ENCODE assay signal across 18 cellular contexts in genomic region chr2:86482034-86482433, GRCh38. TPM values are rescaled to one million over a fixed set of nuclear protein-coding genes. Genes with fewer than 3 reads are reported as not detected.
A peak's percentile ranks its signal among the peaks of the same experiment; 100 is the strongest.
DNase-seq lines count a peak whose midpoint lies in the region; ATAC-seq lines count a peak whose summit lies in the region.
"Had no signal": no experiment of that assay in that cellular context is flagged by ENCODE, and none has a peak within 500 bp of the region (broad histone marks: within the 10 kb centered on the region; RNA-seq: fewer than 3 reads in every experiment).

No MANE protein-coding gene starts in this region.

- H3K4me3 Mint-ChIP-seq in activated naive CD4-positive, alpha-beta T cell treated with anti-CD3 and anti-CD28 coated beads, Interleukin-2, amount 50 U/mL, for 24 hours = peak overlapping the region; percentile 19
- H3K4me3 Mint-ChIP-seq in activated CD8-positive, alpha-beta T cell treated with anti-CD3 and anti-CD28 coated beads, Interleukin-2, amount 10 ng/mL, durations not matched to agents 7 days and 5 days = no peak overlapping the region
- H3K4me3 Mint-ChIP-seq: H9, nephron had no signal

- peaks cover 40% of the 10 kb centered on the region for H3K36me3 Mint-ChIP-seq in activated naive CD4-positive, alpha-beta T cell treated with anti-CD3 and anti-CD28 coated beads, Interleukin-2, amount 50 U/mL, for 24 hours
- H3K36me3 Mint-ChIP-seq in activated CD8-positive, alpha-beta T cell treated with anti-CD3 and anti-CD28 coated beads, Interleukin-2, amount 10 ng/mL, durations not matched to agents 7 days and 5 days (ENCODE audit: low read depth) = peaks cover 93% of the 10 kb centered on the region

- ATAC-seq in activated CD8-positive, alpha-beta T cell treated with anti-CD3 and anti-CD28 coated beads, Interleukin-2, amount 10 ng/mL, durations not matched to agents 7 days and 5 days = peak; percentile 42
- ATAC-seq: HepG2 had no signal

- POLR2A ChIA-PET in activated CD8-positive, alpha-beta T cell treated with anti-CD3 and anti-CD28 coated beads, Interleukin-2, amount 10 ng/mL, durations not matched to agents 7 days and 5 days (lab: Charles Lee) = no interaction called here

- peak overlapping the region; percentile 11 for H3K27ac ChIP-seq in epithelial cell of prostate
- peak overlapping the region; percentile 60 for H3K27ac ChIP-seq in temporal lobe (ENCODE audit: low read depth, low read length)
- H3K27ac ChIP-seq: brain microvascular endothelial cell, vagina had no signal

- H3K4me1 Mint-ChIP-seq in activated naive CD4-positive, alpha-beta T cell treated with anti-CD3 and anti-CD28 coated beads, Interleukin-2, amount 50 U/mL, for 24 hours = peaks cover 42% of the 10 kb centered on the region
- peaks cover 24% of the 10 kb centered on the region for H3K4me1 Mint-ChIP-seq in activated CD8-positive, alpha-beta T cell treated with anti-CD3 and anti-CD28 coated beads, Interleukin-2, amount 10 ng/mL, durations not matched to agents 7 days and 5 days (ENCODE audit: low read depth)

- H3K9me3 Mint-ChIP-seq in activated naive CD4-positive, alpha-beta T cell treated with anti-CD3 and anti-CD28 coated beads, Interleukin-2, amount 50 U/mL, for 24 hours = no peaks in the 10 kb centered on the region
- H3K9me3 Mint-ChIP-seq in activated CD8-positive, alpha-beta T cell treated with anti-CD3 and anti-CD28 coated beads, Interleukin-2, amount 10 ng/mL, durations not matched to agents 7 days and 5 days (ENCODE audit: insufficient read depth) = no peaks in the 10 kb centered on the region
- H3K9me3 Mint-ChIP-seq: H9, nephron had no signal

- peak overlapping the region; percentile 89 for H3K27ac Mint-ChIP-seq in activated naive CD4-positive, alpha-beta T cell treated with anti-CD3 and anti-CD28 coated beads, Interleukin-2, amount 50 U/mL, for 24 hours
- peak overlapping the region; percentile 56 for H3K27ac Mint-ChIP-seq in activated CD8-positive, alpha-beta T cell treated with anti-CD3 and anti-CD28 coated beads, Interleukin-2, amount 10 ng/mL, durations not matched to agents 7 days and 5 days
- H3K27ac Mint-ChIP-seq: H9, nephron had no signal

- no peak for DNase-seq in activated naive CD4-positive, alpha-beta T cell (lab: John Stamatoyannopoulos, UW)
- no peak for DNase-seq in activated CD8-positive, alpha-beta T cell treated with anti-CD3 and anti-CD28 coated beads, Interleukin-2, amount 10 ng/mL, durations not matched to agents 7 days and 5 days
- peak; percentile 10 for DNase-seq in epithelial cell of prostate (ENCODE audit: low read depth, low spot score)
- no peak for DNase-seq in superior temporal gyrus (ENCODE audit: extremely low spot score)
- DNase-seq in DMS153 treated with DMSO at 0.1 percent for 48 hours (lab: John Stamatoyannopoulos, UW; ENCODE audit: unreplicated experiment) = no peak
- DNase-seq in AG08395 (ENCODE audit: low spot score) = no peak
- DNase-seq: activated CD4-positive, alpha-beta T cell treated with anti-CD3 and anti-CD28 coated beads, Interleukin-2, amount 50 U/mL, for 48 hours; AML-193; brain microvascular endothelial cell; EL; H9; NCI-H187; NK-92 treated with Interleukin-12 subunit alpha and Interleukin-12 subunit beta, amount 100 ng/mL, for 24 hours had no signal

- CTCF ChIA-PET in activated CD8-positive, alpha-beta T cell treated with anti-CD3 and anti-CD28 coated beads, Interleukin-2, amount 10 ng/mL, durations not matched to agents 7 days and 5 days (lab: Charles Lee) = no interaction called here

- H3K27me3 Mint-ChIP-seq in activated naive CD4-positive, alpha-beta T cell treated with anti-CD3 and anti-CD28 coated beads, Interleukin-2, amount 50 U/mL, for 24 hours = no peaks in the 10 kb centered on the region
- no peaks in the 10 kb centered on the region for H3K27me3 Mint-ChIP-seq in activated CD8-positive, alpha-beta T cell treated with anti-CD3 and anti-CD28 coated beads, Interleukin-2, amount 10 ng/mL, durations not matched to agents 7 days and 5 days (ENCODE audit: low read depth)

RNA-seq across cellular contexts. Expression of gene KDM3A, which starts 40.9 kb away (rescaled TPM):
- 10 to 100 TPM; 74.9 to 80.1 TPM for total RNA-seq in activated CD8-positive, alpha-beta T cell treated with anti-CD3 and anti-CD28 coated beads, Interleukin-2, amount 10 ng/mL, durations not matched to agents 7 days and 5 days
- total RNA-seq in temporal lobe = 46.5 TPM
